Comparison of ENCODE assay signal across 8 cellular contexts in the genomic region with DNA sequence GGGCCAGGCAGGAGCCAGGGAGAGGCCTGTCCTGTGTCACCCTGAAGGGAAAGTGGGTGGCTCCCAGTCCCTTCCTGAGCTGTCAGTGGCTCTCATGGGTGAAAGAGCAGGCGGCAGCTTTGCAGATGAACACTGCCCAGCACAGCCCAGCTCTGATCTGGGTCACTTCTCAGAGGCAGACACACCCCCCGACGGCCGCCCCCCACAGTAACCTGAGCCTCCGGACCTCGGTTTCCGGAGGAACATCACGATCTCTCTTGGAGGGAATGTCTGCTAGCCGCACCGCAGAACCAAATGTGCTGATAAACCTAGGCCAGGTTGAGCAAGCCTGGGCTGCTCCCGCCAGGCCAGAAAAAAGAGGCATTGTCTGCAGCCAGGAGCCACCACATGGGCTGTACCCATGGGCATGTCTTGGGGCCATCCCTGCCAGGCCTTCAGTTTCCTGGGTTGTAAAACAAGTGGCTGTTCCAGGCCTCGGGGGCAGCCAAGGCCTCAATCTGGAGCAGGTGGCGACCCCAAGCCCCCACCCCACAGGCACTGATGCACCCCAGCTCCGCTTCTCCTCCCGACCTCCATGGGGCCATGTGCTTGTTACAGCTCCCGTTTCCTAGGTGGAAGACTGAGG. TPM values are rescaled to one million over a fixed set of nuclear protein-coding genes. Genes with fewer than 3 reads are reported as not detected.
DNase-seq lines count a peak whose midpoint lies in the region; TF ChIP-seq lines count a peak whose summit lies in the region.

No MANE protein-coding gene starts in this region.

- BruUV-seq in OCI-LY7 (replicated peaks; lab: Mats Ljungman, UMichigan): no TSS peak

- DNase-seq in HT1080 (ENCODE audit: low read depth) (peak; percentile 92), astrocyte of the spinal cord (ENCODE audit: low read depth, low spot score) (peak; percentile 86), iris pigment epithelial cell (ENCODE audit: low read depth) (peak; percentile 95), stomach (peak; percentile 65), amniotic stem cell (lab: John Stamatoyannopoulos, UW) (no peak), OCI-LY7 (ENCODE audit: low spot score) (no peak), NCI-H446 treated with DMSO at 0.1 percent for 48 hours (lab: John Stamatoyannopoulos, UW) (no peak)
- DNase-seq in activated T-cell treated with anti-CD3 and anti-CD28 coated beads, Interleukin-2, amount 50 U/mL, for 1 hour: no peak

- no peak overlapping the region for H2AFZ ChIP-seq in OCI-LY7 (ENCODE audit: low read length)

- H3K4me1 ChIP-seq in stomach: peaks cover 74 to 100% (median 93%) of the 10 kb centered on the region in 4 donors
- H3K4me1 ChIP-seq in OCI-LY7 (ENCODE audit: insufficient read depth, low read length, poor library complexity, severe bottlenecking): no peaks in the 10 kb centered on the region

- intact Hi-C loops in stomach (cut with DNase I; ENCODE audit: low total_unique reads) (loop anchor here (10.0 kb wide), 1 partner anchor 55 kb away; a partner anchor contains a TSS), OCI-LY7 (cut with micrococcal nuclease; ENCODE audit: unreplicated experiment) (no loop called here)

- H3K79me2 ChIP-seq in OCI-LY7 (ENCODE audit: insufficient read depth, low read depth, low read length): no peaks in the 10 kb centered on the region

- H3K4me2 ChIP-seq in OCI-LY7 (ENCODE audit: low read length): no peak overlapping the region

- no peak for TF ChIP-seq CTCF in astrocyte of the spinal cord (IDR thresholded peaks at IDR 0.05; ENCODE audit: low read depth, low read length)
- TF ChIP-seq CTCF in stomach (IDR thresholded peaks at IDR 0.05): no peak
- no peak for TF ChIP-seq CTCF in OCI-LY7 (conservative IDR thresholded peaks at IDR 0.05; ENCODE audit: low read length)

- H4K20me1 ChIP-seq in OCI-LY7 (ENCODE audit: insufficient read depth, low read length): no peaks in the 10 kb centered on the region; the same call in 1 of the 2 replicates

- H3K9me2 ChIP-seq in OCI-LY7 (ENCODE audit: insufficient read depth, low read length): no peaks in the 10 kb centered on the region

- H3K4me3 ChIP-seq in astrocyte of the spinal cord (ENCODE audit: low read depth, low read length) (no peak overlapping the region), stomach (no peak overlapping the region), OCI-LY7 (ENCODE audit: low read depth, low read length, poor library complexity, severe bottlenecking) (no peak overlapping the region)

- no peaks in the 10 kb centered on the region for H3K27me3 ChIP-seq in stomach

- 25 to 53% (median 39%) methylated on average over 3 to 16 of the region's 16 CpGs for WGBS in stomach, 5 donors

- H3K36me3 ChIP-seq in stomach: no peaks in the 10 kb centered on the region
- H3K36me3 ChIP-seq in OCI-LY7 (ENCODE audit: insufficient read depth, low read length): no peaks in the 10 kb centered on the region

- CTCF ChIA-PET in OCI-LY7 (lab: Charles Lee; ENCODE audit: unreplicated experiment): no interaction called here

- in situ Hi-C loops in astrocyte of the spinal cord (cut with HindIII; ENCODE audit: low sequenced_read_pairs): no loop called here

- no peak for TF ChIP-seq POLR2A in stomach (IDR thresholded peaks at IDR 0.05)

- POLR2A ChIA-PET in OCI-LY7 (lab: Charles Lee): no interaction called here

- H3K9me3 ChIP-seq in stomach (no peaks in the 10 kb centered on the region), OCI-LY7 (ENCODE audit: low read length) (no peaks in the 10 kb centered on the region)

- H3K27ac ChIP-seq in stomach (peak overlapping the region; percentile 48 to 87 (median 80)), OCI-LY7 (ENCODE audit: low read depth, low read length, poor library complexity, severe bottlenecking) (no peak overlapping the region)

- TF ChIP-seq EP300 in stomach (IDR thresholded peaks at IDR 0.05): no peak

RNA-seq across cellular contexts. Expression of a gene that starts 57.6 kb away (rescaled TPM):
- 28.1 and 57.4 TPM in 2 replicates for total RNA-seq in HT1080 (2014; rRNA removed; shearing (Covaris generic))
- 118 and 143 TPM in 2 replicates for polyA plus RNA-seq in HT1080 (2015; cell fraction: cytosol; rRNA removed)
- polyA plus RNA-seq in HT1080 (2015; cell fraction: nucleus; rRNA removed): 195 and 219 TPM in 2 replicates
- total RNA-seq in stomach (100 to 1,000 TPM in 4 of 5 donors, 10 to 100 TPM in 1; 61.7 to 292 (median 116) TPM), OCI-LY7 (2022) (154 and 159 TPM in 2 replicates)
- 10 to 100 TPM; 27.2 to 49.6 (median 37.7) TPM for polyA plus RNA-seq in stomach
- 22.7 and 30.2 TPM in 2 replicates for total RNA-seq in OCI-LY7 (2014; rRNA removed; shearing (Covaris generic))

Comparison
In these comparisons a context has a peak if more than half of its experiments do, and no peak if none do; other contexts are left out.
1. DNase-seq: peak in HT1080 (single experiment), astrocyte of the spinal cord (single experiment), iris pigment epithelial cell (single experiment) and stomach (single experiment); none in amniotic stem cell (single experiment), OCI-LY7 (single experiment), activated T-cell treated with anti-CD3 and anti-CD28 coated beads, Interleukin-2, amount 50 U/mL, for 1 hour (single experiment) and NCI-H446 treated with DMSO at 0.1 percent for 48 hours (single experiment).